In the genomic region with DNA sequence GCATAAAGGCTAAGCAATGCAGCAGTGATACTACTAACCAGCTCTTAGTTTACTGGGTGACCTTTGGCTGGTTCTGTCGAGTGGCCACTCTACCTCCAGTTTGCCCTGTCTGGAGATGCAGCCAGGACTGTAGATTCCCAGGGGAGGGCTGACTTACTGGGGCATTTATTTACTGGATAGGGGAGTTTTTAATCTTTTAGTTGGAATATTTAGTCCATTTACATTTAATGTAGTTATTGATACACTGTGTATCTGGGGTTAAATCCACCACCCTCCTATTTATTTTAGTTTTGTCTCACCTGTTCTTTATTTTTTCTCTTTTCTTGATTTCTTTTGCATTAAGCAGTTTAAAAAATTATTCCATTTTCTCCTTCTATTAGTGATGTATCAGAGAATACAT, we compare ENCODE assay signal across 16 cellular contexts.
DNase-seq lines count a peak whose midpoint lies in the region; ATAC-seq lines count a peak whose summit lies in the region.
"Had no signal": no experiment of that assay in that cellular context is flagged by ENCODE, and none has a peak within 500 bp of the region (broad histone marks: within the 10 kb centered on the region; RNA-seq: fewer than 3 reads in every experiment).

No MANE protein-coding gene starts in this region.

- peak overlapping the region; percentile 48; the same call in 1 of the 2 replicates for H3K9ac ChIP-seq in Karpas-422 (ENCODE audit: low read length)
- H3K9ac ChIP-seq: GM23248 had no signal

- no peaks in the 10 kb centered on the region for H3K9me3 ChIP-seq in Karpas-422 (ENCODE audit: low read length)

- peaks cover 35% of the 10 kb centered on the region for H3K36me3 Mint-ChIP-seq in activated CD4-positive, alpha-beta T cell treated with anti-CD3 and anti-CD28 coated beads for 36 hours (ENCODE audit: low read depth)
- peaks cover 50% of the 10 kb centered on the region for H3K36me3 Mint-ChIP-seq in activated CD4-positive, alpha-beta T cell treated with anti-CD3 and anti-CD28 coated beads, Interleukin-2, amount 10 ng/mL, durations not matched to agents 24 days and 14 days (ENCODE audit: low read depth)
- H3K36me3 Mint-ChIP-seq in stimulated activated effector memory CD8-positive, alpha-beta T cell treated with anti-CD3 and anti-CD28 coated beads, Interleukin-12 subunit alpha, Interleukin-12 subunit beta, amount 100 ng/mL, for 72 hours: no peaks in the 10 kb centered on the region

- H3K9me3 Mint-ChIP-seq in activated CD4-positive, alpha-beta T cell treated with anti-CD3 and anti-CD28 coated beads for 36 hours (ENCODE audit: low read depth): peaks cover 12% of the 10 kb centered on the region
- peaks cover 10% of the 10 kb centered on the region for H3K9me3 Mint-ChIP-seq in activated CD4-positive, alpha-beta T cell treated with anti-CD3 and anti-CD28 coated beads, Interleukin-2, amount 10 ng/mL, durations not matched to agents 24 days and 14 days
- H3K9me3 Mint-ChIP-seq in stimulated activated effector memory CD8-positive, alpha-beta T cell treated with anti-CD3 and anti-CD28 coated beads, Interleukin-12 subunit alpha, Interleukin-12 subunit beta, amount 100 ng/mL, for 72 hours: peaks cover 9% of the 10 kb centered on the region

- peak overlapping the region; percentile 55 for H3K4me2 ChIP-seq in Karpas-422 (ENCODE audit: low read depth, low read length, poor library complexity, severe bottlenecking)

- no peaks in the 10 kb centered on the region for H3K27me3 ChIP-seq in Karpas-422 (ENCODE audit: low read length)

- H3K4me1 Mint-ChIP-seq in activated CD4-positive, alpha-beta T cell treated with anti-CD3 and anti-CD28 coated beads for 36 hours: peaks cover 47% of the 10 kb centered on the region
- peaks cover 32% of the 10 kb centered on the region for H3K4me1 Mint-ChIP-seq in activated CD4-positive, alpha-beta T cell treated with anti-CD3 and anti-CD28 coated beads, Interleukin-2, amount 10 ng/mL, durations not matched to agents 24 days and 14 days
- peaks cover 33% of the 10 kb centered on the region for H3K4me1 Mint-ChIP-seq in stimulated activated effector memory CD8-positive, alpha-beta T cell treated with anti-CD3 and anti-CD28 coated beads, Interleukin-12 subunit alpha, Interleukin-12 subunit beta, amount 100 ng/mL, for 72 hours
- H3K4me1 Mint-ChIP-seq: CD14-positive monocyte had no signal

- peak overlapping the region; percentile 93 for H3K27ac ChIP-seq in Karpas-422 (ENCODE audit: low read length)
- H3K27ac ChIP-seq: 22Rv1, GM23248, HL-60 had no signal

- no peaks in the 10 kb centered on the region for H4K20me1 ChIP-seq in Karpas-422 (ENCODE audit: insufficient read depth, low read depth, low read length)

- CTCF ChIA-PET in activated CD4-positive, alpha-beta T cell treated with anti-CD3 and anti-CD28 coated beads for 36 hours (lab: Charles Lee): interaction anchor here (0.9 kb wide), 1 partner anchor 10 kb away, joined by 3 read pairs; no protein-coding TSS in a partner anchor

- intact Hi-C loops in activated CD4-positive, alpha-beta T cell treated with anti-CD3 and anti-CD28 coated beads for 36 hours (cut with DNase I, micrococcal nuclease): no loop called here
- intact Hi-C loops in activated CD4-positive, alpha-beta T cell treated with anti-CD3 and anti-CD28 coated beads, Interleukin-2, amount 10 ng/mL, durations not matched to agents 24 days and 14 days (cut with micrococcal nuclease): no loop called here

- no peaks in the 10 kb centered on the region for H3K9me2 ChIP-seq in Karpas-422 (replicated peaks; ENCODE audit: insufficient read depth, low read length)

- H3K4me1 ChIP-seq in Karpas-422 (ENCODE audit: low read length): peaks cover 31% of the 10 kb centered on the region

- DNase-seq in activated CD4-positive, alpha-beta T cell treated with anti-CD3 and anti-CD28 coated beads for 36 hours: no peak
- DNase-seq in activated CD4-positive, alpha-beta T cell treated with anti-CD3 and anti-CD28 coated beads, Interleukin-2, amount 10 ng/mL, durations not matched to agents 24 days and 14 days: no peak
- peak; percentile 67 for DNase-seq in DMS53 (lab: John Stamatoyannopoulos, UW)
- no peak for DNase-seq in Karpas-422
- no peak for DNase-seq in stimulated activated effector memory CD8-positive, alpha-beta T cell treated with anti-CD3 and anti-CD28 coated beads, Interleukin-12 subunit alpha, Interleukin-12 subunit beta, amount 100 ng/mL, for 72 hours (ENCODE audit: low spot score in 2 of 2)
- DNase-seq in SKM-1 (lab: John Stamatoyannopoulos, UW; ENCODE audit: unreplicated experiment): no peak
- DNase-seq in NCI-H1105 (lab: John Stamatoyannopoulos, UW): no peak
- DNase-seq: CD8-positive, alpha-beta T cell; COR-L47; DMS153; GM23248; H7 had no signal

- H3K4me3 Mint-ChIP-seq in activated CD4-positive, alpha-beta T cell treated with anti-CD3 and anti-CD28 coated beads for 36 hours: no peak overlapping the region
- no peak overlapping the region for H3K4me3 Mint-ChIP-seq in activated CD4-positive, alpha-beta T cell treated with anti-CD3 and anti-CD28 coated beads, Interleukin-2, amount 10 ng/mL, durations not matched to agents 24 days and 14 days
- no peak overlapping the region for H3K4me3 Mint-ChIP-seq in stimulated activated effector memory CD8-positive, alpha-beta T cell treated with anti-CD3 and anti-CD28 coated beads, Interleukin-12 subunit alpha, Interleukin-12 subunit beta, amount 100 ng/mL, for 72 hours
- H3K4me3 Mint-ChIP-seq: CD14-positive monocyte; CD8-positive, alpha-beta T cell had no signal

- ATAC-seq in activated CD4-positive, alpha-beta T cell treated with anti-CD3 and anti-CD28 coated beads for 36 hours: no peak
- ATAC-seq in stimulated activated effector memory CD8-positive, alpha-beta T cell treated with anti-CD3 and anti-CD28 coated beads, Interleukin-12 subunit alpha, Interleukin-12 subunit beta, amount 100 ng/mL, for 72 hours: no peak
- ATAC-seq in HG03196 (IDR thresholded peaks at IDR 0.05; ENCODE audit: unreplicated experiment): no peak
- ATAC-seq: CD8-positive, alpha-beta T cell had no signal

- H2AFZ ChIP-seq in Karpas-422 (ENCODE audit: low read length): no peak overlapping the region
- H2AFZ ChIP-seq: GM23248 had no signal

- H3K79me2 ChIP-seq in Karpas-422 (ENCODE audit: low read length): peaks cover 80% of the 10 kb centered on the region

- peak overlapping the region; percentile 25 for H3K4me3 ChIP-seq in Karpas-422 (ENCODE audit: low read length)
- H3K4me3 ChIP-seq: GM23248 had no signal

- H3K36me3 ChIP-seq in Karpas-422 (ENCODE audit: insufficient read depth, low read length): no peaks in the 10 kb centered on the region; the same call in 1 of the 2 replicates

- H3K27ac Mint-ChIP-seq in activated CD4-positive, alpha-beta T cell treated with anti-CD3 and anti-CD28 coated beads for 36 hours: peak overlapping the region; percentile 62
- no peak overlapping the region for H3K27ac Mint-ChIP-seq in activated CD4-positive, alpha-beta T cell treated with anti-CD3 and anti-CD28 coated beads, Interleukin-2, amount 10 ng/mL, durations not matched to agents 24 days and 14 days
- H3K27ac Mint-ChIP-seq in stimulated activated effector memory CD8-positive, alpha-beta T cell treated with anti-CD3 and anti-CD28 coated beads, Interleukin-12 subunit alpha, Interleukin-12 subunit beta, amount 100 ng/mL, for 72 hours: peak overlapping the region; percentile 82
- H3K27ac Mint-ChIP-seq: CD14-positive monocyte; CD8-positive, alpha-beta T cell had no signal

- POLR2A ChIA-PET in activated CD4-positive, alpha-beta T cell treated with anti-CD3 and anti-CD28 coated beads for 36 hours (lab: Charles Lee): interaction anchor here (0.7 kb wide), 1 partner anchor 52 kb away, joined by 3 read pairs; no protein-coding TSS in a partner anchor

- no peaks in the 10 kb centered on the region for H3K27me3 Mint-ChIP-seq in activated CD4-positive, alpha-beta T cell treated with anti-CD3 and anti-CD28 coated beads for 36 hours
- H3K27me3 Mint-ChIP-seq in activated CD4-positive, alpha-beta T cell treated with anti-CD3 and anti-CD28 coated beads, Interleukin-2, amount 10 ng/mL, durations not matched to agents 24 days and 14 days: no peaks in the 10 kb centered on the region
